ENCODE assay signal across 9 cellular contexts in the genomic region with DNA sequence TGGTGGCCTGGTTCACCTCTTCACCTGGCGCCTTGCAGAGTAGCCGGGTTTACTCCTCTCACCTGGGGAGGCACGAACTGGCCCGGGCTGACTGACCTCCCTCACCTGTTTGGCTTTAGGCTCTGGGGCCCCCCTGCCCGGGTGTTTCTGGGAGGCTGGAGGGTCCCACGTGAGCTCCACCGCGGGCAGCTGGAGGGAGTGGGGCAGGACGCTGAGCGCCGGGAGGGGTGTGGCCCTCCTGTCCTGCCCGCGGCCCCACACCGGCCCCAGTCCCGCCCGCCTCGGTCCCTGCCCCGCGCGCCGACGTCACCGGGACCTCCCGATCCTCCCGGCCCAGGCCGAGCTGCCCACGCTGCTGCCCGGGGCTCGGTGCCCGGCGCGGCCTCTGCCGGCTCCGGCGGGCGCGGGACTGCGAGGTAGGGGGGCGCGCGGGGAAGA. TPM values are rescaled to one million over a fixed set of nuclear protein-coding genes. Genes with fewer than 3 reads are reported as not detected.
DNase-seq lines count a peak whose midpoint lies in the region; TF ChIP-seq lines count a peak whose summit lies in the region.
"Had no signal": no experiment of that assay in that cellular context is flagged by ENCODE, and none has a peak within 500 bp of the region (broad histone marks: within the 10 kb centered on the region; RNA-seq: fewer than 3 reads in every experiment).

A gene with protein sequence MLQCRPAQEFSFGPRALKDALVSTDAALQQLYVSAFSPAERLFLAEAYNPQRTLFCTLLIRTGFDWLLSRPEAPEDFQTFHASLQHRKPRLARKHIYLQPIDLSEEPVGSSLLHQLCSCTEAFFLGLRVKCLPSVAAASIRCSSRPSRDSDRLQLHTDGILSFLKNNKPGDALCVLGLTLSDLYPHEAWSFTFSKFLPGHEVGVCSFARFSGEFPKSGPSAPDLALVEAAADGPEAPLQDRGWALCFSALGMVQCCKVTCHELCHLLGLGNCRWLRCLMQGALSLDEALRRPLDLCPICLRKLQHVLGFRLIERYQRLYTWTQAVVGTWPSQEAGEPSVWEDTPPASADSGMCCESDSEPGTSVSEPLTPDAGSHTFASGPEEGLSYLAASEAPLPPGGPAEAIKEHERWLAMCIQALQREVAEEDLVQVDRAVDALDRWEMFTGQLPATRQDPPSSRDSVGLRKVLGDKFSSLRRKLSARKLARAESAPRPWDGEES (plus strand): TSS at position 322 of the 438 bp plus-strand sequence. CDS start 12,250 bp downstream, outside the sequence.

- H3K4me3 ChIP-seq in HUES64 (ENCODE audit: low read length) = peak within 1 kb of the TSS; percentile 53
- H3K4me3 ChIP-seq in esophagus muscularis mucosa = peak within 1 kb of the TSS; percentile 39 to 52 (median 42)
- H3K4me3 ChIP-seq in neuron (ENCODE audit: low read length) = no peak within 1 kb of the TSS

- no peaks in the 10 kb centered on the region for H3K36me3 ChIP-seq in HUES64 (ENCODE audit: insufficient read depth, low read length)
- no peaks in the 10 kb centered on the region for H3K36me3 ChIP-seq in esophagus muscularis mucosa
- H3K36me3 ChIP-seq in neuron (ENCODE audit: insufficient read depth, low read length) = no peaks in the 10 kb centered on the region
- H3K36me3 ChIP-seq: WERI-Rb-1 had no signal

- TF ChIP-seq POLR2A in esophagus muscularis mucosa (IDR thresholded peaks at IDR 0.05; ENCODE audit: low read depth) = no peak

- peak within 1 kb of the TSS; percentile 26; the same call in 1 of the 2 replicates for H3K9ac ChIP-seq in HUES64 (ENCODE audit: low read depth, low read length)

- TF ChIP-seq CTCF in esophagus muscularis mucosa (IDR thresholded peaks at IDR 0.05) = no peak

- no peaks in the 10 kb centered on the region for H3K9me3 ChIP-seq in HUES64 (ENCODE audit: insufficient read depth, low read depth, low read length)
- H3K9me3 ChIP-seq in esophagus muscularis mucosa = peaks cover 0 to under 1% (median 0%) of the 10 kb centered on the region in 4 donors
- H3K9me3 ChIP-seq in neuron (ENCODE audit: low read length) = peaks cover 5% of the 10 kb centered on the region

- WGBS in HUES64 = 8% methylated on average over 41 of the region's 41 CpGs
- 0% methylated on average over 8 of the region's 41 CpGs for WGBS in esophagus muscularis mucosa

- H3K27ac ChIP-seq in HUES64 (ENCODE audit: low read depth, low read length) (no peak within 1 kb of the TSS), esophagus muscularis mucosa (replicated peaks in 1 of 4) (no peak within 1 kb of the TSS)
- H3K27ac ChIP-seq: WERI-Rb-1 had no signal

- H2AFZ ChIP-seq in neuron (ENCODE audit: low read depth, low read length) = peak within 1 kb of the TSS; percentile 35

- intact Hi-C loops in esophagus muscularis mucosa (cut with DNase I) = loop anchor here (10.0 kb wide), 1 partner anchor 233 kb away; no protein-coding TSS in a partner anchor

- no peak for TF ChIP-seq EP300 in esophagus muscularis mucosa (IDR thresholded peaks at IDR 0.05)

- H3K27me3 ChIP-seq in HUES64 (ENCODE audit: insufficient read depth, low read length) = peaks cover 47% of the 10 kb centered on the region
- peaks cover 0 to 74% (median 25%) of the 10 kb centered on the region in 4 donors for H3K27me3 ChIP-seq in esophagus muscularis mucosa
- peaks cover 38% of the 10 kb centered on the region for H3K27me3 ChIP-seq in neuron (ENCODE audit: insufficient read depth, low read length)

- H3K4me1 ChIP-seq in HUES64 (ENCODE audit: insufficient read depth, low read length) (peaks cover 7% of the 10 kb centered on the region), esophagus muscularis mucosa (peaks cover 11 to 22% (median 20%) of the 10 kb centered on the region in 4 donors), neuron (ENCODE audit: insufficient read depth, low read length) (peaks cover 13% of the 10 kb centered on the region)

- DNase-seq in COLO668 (lab: John Stamatoyannopoulos, UW; ENCODE audit: unreplicated experiment) (peak; percentile 42), esophagus muscularis mucosa (ENCODE audit: extremely low spot score) (no peak), DMS153 (lab: John Stamatoyannopoulos, UW) (no peak), midbrain (lab: John Stamatoyannopoulos, UW) (no peak), DMS79 (lab: John Stamatoyannopoulos, UW) (no peak), islet precursor cell (no peak)
- DNase-seq: WERI-Rb-1 had no signal

RNA-seq across cellular contexts. Expression of the gene that starts here (rescaled TPM):
- polyA plus RNA-seq in HUES64 (2013, experiment 1 of 2) = 0.10 TPM
- polyA plus RNA-seq in HUES64 (2013, experiment 2 of 2) = 0.13 TPM
- 1 to 10 TPM in 1 of 4 donors, under 1 TPM in 3; under 0.01 to 1.2 (median 0.53) TPM for total RNA-seq in esophagus muscularis mucosa
